1 cellular context compared by ENCODE assay signal in genomic region chr10:69201045-69201444, GRCh38.
TF ChIP-seq lines count a peak whose summit lies in the region.

No MANE protein-coding gene starts in this region.

TF ChIP-seq in K562, 482 proteins besides CTCF, POLR2A, EP300 and RAD21 (continued from another document):
- peak; percentile 72 for TF ChIP-seq PRDM10 (IDR thresholded peaks at IDR 0.05; ENCODE audit: partially characterized antibody)
- TF ChIP-seq HDGF (IDR thresholded peaks at IDR 0.05), result no peak
- TF ChIP-seq EP400 (IDR thresholded peaks at IDR 0.05), result no peak
- 0 out of 2 replicates have a peak, but pooled peaks have one; percentile 22 for TF ChIP-seq ZNF197 (CRISPR knock-in tag; IDR thresholded peaks at IDR 0.05; ENCODE audit: low read depth)
- TF ChIP-seq ZBTB26 (CRISPR knock-in tag; IDR thresholded peaks at IDR 0.05), result peak; percentile 82; the same call in 1 of the 2 replicates
- no peak for TF ChIP-seq ETV1 (tag; conservative IDR thresholded peaks at IDR 0.05; ENCODE audit: low read depth)
- TF ChIP-seq ZBTB7A (IDR thresholded peaks at IDR 0.05; ENCODE audit: borderline replicate concordance, control insufficient read depth, low read depth, low read length), result no peak
